In the genomic region with DNA sequence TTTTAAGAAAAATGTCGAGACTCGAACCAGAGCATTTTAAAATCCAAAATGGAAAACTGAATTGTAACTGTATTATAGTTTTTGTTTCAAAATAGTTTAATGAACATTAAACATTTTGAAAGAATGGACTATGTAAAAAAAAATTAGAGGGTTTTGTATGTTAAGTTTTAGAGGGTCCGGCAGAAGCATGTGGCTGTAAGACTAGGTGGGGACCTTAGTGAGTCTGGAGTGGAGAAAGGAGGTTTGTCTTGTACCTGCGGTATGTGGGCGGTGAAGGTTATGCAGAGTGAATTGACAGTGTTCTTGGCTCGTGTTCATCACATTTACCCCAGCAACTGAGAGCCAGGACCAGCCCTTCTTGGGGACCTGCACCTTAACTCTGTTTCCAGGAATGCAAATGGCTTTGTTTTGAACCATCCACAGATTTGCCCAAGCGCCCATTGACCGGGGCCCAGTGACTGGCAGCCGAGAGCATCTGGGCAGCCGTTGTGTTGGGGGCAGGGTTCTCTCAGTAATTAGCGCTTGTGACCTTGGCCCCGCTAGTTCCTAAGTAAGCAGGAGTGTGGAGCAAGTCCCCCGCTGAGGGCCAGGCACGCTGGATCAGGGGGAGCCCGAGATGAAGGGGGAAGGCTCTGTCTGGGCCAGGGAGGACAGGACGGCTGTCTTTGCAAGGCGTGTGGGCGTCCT, we compare ENCODE assay signal across 1 cellular context.
TF ChIP-seq lines count a peak whose summit lies in the region.

No MANE protein-coding gene starts in this region.

TF ChIP-seq in HepG2, 621 proteins besides CTCF, POLR2A, EP300 and RAD21 (continued from another document and continues in another):
- TF ChIP-seq, protein P1, sequence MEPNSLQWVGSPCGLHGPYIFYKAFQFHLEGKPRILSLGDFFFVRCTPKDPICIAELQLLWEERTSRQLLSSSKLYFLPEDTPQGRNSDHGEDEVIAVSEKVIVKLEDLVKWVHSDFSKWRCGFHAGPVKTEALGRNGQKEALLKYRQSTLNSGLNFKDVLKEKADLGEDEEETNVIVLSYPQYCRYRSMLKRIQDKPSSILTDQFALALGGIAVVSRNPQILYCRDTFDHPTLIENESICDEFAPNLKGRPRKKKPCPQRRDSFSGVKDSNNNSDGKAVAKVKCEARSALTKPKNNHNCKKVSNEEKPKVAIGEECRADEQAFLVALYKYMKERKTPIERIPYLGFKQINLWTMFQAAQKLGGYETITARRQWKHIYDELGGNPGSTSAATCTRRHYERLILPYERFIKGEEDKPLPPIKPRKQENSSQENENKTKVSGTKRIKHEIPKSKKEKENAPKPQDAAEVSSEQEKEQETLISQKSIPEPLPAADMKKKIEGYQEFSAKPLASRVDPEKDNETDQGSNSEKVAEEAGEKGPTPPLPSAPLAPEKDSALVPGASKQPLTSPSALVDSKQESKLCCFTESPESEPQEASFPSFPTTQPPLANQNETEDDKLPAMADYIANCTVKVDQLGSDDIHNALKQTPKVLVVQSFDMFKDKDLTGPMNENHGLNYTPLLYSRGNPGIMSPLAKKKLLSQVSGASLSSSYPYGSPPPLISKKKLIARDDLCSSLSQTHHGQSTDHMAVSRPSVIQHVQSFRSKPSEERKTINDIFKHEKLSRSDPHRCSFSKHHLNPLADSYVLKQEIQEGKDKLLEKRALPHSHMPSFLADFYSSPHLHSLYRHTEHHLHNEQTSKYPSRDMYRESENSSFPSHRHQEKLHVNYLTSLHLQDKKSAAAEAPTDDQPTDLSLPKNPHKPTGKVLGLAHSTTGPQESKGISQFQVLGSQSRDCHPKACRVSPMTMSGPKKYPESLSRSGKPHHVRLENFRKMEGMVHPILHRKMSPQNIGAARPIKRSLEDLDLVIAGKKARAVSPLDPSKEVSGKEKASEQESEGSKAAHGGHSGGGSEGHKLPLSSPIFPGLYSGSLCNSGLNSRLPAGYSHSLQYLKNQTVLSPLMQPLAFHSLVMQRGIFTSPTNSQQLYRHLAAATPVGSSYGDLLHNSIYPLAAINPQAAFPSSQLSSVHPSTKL (CRISPR knock-in tag; IDR thresholded peaks at IDR 0.05) = peak; percentile 96
- no peak for TF ChIP-seq MBNL3 (CRISPR knock-in tag; conservative IDR thresholded peaks at IDR 0.05)
- TF ChIP-seq, protein P2, sequence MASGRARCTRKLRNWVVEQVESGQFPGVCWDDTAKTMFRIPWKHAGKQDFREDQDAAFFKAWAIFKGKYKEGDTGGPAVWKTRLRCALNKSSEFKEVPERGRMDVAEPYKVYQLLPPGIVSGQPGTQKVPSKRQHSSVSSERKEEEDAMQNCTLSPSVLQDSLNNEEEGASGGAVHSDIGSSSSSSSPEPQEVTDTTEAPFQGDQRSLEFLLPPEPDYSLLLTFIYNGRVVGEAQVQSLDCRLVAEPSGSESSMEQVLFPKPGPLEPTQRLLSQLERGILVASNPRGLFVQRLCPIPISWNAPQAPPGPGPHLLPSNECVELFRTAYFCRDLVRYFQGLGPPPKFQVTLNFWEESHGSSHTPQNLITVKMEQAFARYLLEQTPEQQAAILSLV (CRISPR knock-in tag; IDR thresholded peaks at IDR 0.05; ENCODE audit: borderline replicate concordance) = 0 out of 2 replicates have a peak, but pooled peaks have one; percentile 58
- TF ChIP-seq, protein P3, sequence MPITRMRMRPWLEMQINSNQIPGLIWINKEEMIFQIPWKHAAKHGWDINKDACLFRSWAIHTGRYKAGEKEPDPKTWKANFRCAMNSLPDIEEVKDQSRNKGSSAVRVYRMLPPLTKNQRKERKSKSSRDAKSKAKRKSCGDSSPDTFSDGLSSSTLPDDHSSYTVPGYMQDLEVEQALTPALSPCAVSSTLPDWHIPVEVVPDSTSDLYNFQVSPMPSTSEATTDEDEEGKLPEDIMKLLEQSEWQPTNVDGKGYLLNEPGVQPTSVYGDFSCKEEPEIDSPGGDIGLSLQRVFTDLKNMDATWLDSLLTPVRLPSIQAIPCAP (CRISPR knock-in tag; IDR thresholded peaks at IDR 0.05; ENCODE audit: low read depth) = no peak
- TF ChIP-seq HNF4G (IDR thresholded peaks at IDR 0.05; ENCODE audit: borderline replicate concordance, low read depth, low read length) = peak; percentile 54
- TF ChIP-seq HNF4G (CRISPR knock-in tag; IDR thresholded peaks at IDR 0.05; ENCODE audit: borderline replicate concordance, low read depth) = peak; percentile 71; the same call in 1 of the 2 replicates
- TF ChIP-seq, protein P4, sequence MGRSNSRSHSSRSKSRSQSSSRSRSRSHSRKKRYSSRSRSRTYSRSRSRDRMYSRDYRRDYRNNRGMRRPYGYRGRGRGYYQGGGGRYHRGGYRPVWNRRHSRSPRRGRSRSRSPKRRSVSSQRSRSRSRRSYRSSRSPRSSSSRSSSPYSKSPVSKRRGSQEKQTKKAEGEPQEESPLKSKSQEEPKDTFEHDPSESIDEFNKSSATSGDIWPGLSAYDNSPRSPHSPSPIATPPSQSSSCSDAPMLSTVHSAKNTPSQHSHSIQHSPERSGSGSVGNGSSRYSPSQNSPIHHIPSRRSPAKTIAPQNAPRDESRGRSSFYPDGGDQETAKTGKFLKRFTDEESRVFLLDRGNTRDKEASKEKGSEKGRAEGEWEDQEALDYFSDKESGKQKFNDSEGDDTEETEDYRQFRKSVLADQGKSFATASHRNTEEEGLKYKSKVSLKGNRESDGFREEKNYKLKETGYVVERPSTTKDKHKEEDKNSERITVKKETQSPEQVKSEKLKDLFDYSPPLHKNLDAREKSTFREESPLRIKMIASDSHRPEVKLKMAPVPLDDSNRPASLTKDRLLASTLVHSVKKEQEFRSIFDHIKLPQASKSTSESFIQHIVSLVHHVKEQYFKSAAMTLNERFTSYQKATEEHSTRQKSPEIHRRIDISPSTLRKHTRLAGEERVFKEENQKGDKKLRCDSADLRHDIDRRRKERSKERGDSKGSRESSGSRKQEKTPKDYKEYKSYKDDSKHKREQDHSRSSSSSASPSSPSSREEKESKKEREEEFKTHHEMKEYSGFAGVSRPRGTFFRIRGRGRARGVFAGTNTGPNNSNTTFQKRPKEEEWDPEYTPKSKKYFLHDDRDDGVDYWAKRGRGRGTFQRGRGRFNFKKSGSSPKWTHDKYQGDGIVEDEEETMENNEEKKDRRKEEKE (IDR thresholded peaks at IDR 0.05) = no peak
- TF ChIP-seq ZNF124 (CRISPR knock-in tag; IDR thresholded peaks at IDR 0.05) = peak; percentile 60; the same call in 1 of the 2 replicates
- TF ChIP-seq ZFP37 (CRISPR knock-in tag; IDR thresholded peaks at IDR 0.05; ENCODE audit: borderline replicate concordance) = no peak
- no peak for TF ChIP-seq EEA1 (CRISPR knock-in tag; IDR thresholded peaks at IDR 0.05; ENCODE audit: borderline replicate concordance)
- peak; percentile 75; the same call in 1 of the 2 replicates for TF ChIP-seq MYC (CRISPR knock-in tag; IDR thresholded peaks at IDR 0.05; ENCODE audit: borderline replicate concordance)
- no peak for TF ChIP-seq KLF6 (CRISPR knock-in tag; IDR thresholded peaks at IDR 0.05)
- peak; percentile 87 for TF ChIP-seq AHR (CRISPR knock-in tag; IDR thresholded peaks at IDR 0.05)
- TF ChIP-seq ZNF235 (CRISPR knock-in tag; IDR thresholded peaks at IDR 0.05; ENCODE audit: borderline replicate concordance) = no peak
- TF ChIP-seq ZSCAN31 (CRISPR knock-in tag; IDR thresholded peaks at IDR 0.05; ENCODE audit: low read depth) = peak; percentile 41; the same call in 1 of the 2 replicates
- TF ChIP-seq, protein P5, sequence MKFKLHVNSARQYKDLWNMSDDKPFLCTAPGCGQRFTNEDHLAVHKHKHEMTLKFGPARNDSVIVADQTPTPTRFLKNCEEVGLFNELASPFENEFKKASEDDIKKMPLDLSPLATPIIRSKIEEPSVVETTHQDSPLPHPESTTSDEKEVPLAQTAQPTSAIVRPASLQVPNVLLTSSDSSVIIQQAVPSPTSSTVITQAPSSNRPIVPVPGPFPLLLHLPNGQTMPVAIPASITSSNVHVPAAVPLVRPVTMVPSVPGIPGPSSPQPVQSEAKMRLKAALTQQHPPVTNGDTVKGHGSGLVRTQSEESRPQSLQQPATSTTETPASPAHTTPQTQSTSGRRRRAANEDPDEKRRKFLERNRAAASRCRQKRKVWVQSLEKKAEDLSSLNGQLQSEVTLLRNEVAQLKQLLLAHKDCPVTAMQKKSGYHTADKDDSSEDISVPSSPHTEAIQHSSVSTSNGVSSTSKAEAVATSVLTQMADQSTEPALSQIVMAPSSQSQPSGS (CRISPR knock-in tag; IDR thresholded peaks at IDR 0.05) = peak; percentile 66; the same call in 1 of the 2 replicates
- no peak for TF ChIP-seq ZNF773 (CRISPR knock-in tag; IDR thresholded peaks at IDR 0.05; ENCODE audit: borderline replicate concordance)
- no peak for TF ChIP-seq ZSCAN30 (CRISPR knock-in tag; IDR thresholded peaks at IDR 0.05)
- 0 out of 2 replicates have a peak, but pooled peaks have one; percentile 55 for TF ChIP-seq PPARG (CRISPR knock-in tag; conservative IDR thresholded peaks at IDR 0.05)
- no peak for TF ChIP-seq GABPA (IDR thresholded peaks at IDR 0.05; ENCODE audit: low read depth, low read length)
- no peak for TF ChIP-seq GABPA (CRISPR knock-in tag; IDR thresholded peaks at IDR 0.05; ENCODE audit: low read depth)
- TF ChIP-seq, protein P6, sequence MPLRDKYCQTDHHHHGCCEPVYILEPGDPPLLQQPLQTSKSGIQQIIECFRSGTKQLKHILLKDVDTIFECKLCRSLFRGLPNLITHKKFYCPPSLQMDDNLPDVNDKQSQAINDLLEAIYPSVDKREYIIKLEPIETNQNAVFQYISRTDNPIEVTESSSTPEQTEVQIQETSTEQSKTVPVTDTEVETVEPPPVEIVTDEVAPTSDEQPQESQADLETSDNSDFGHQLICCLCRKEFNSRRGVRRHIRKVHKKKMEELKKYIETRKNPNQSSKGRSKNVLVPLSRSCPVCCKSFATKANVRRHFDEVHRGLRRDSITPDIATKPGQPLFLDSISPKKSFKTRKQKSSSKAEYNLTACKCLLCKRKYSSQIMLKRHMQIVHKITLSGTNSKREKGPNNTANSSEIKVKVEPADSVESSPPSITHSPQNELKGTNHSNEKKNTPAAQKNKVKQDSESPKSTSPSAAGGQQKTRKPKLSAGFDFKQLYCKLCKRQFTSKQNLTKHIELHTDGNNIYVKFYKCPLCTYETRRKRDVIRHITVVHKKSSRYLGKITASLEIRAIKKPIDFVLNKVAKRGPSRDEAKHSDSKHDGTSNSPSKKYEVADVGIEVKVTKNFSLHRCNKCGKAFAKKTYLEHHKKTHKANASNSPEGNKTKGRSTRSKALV (CRISPR knock-in tag; IDR thresholded peaks at IDR 0.05) = no peak; the same call in 1 of the 2 replicates
- peak; percentile 77 for TF ChIP-seq KAT8 (CRISPR knock-in tag; IDR thresholded peaks at IDR 0.05)
- peak; percentile 82 for TF ChIP-seq SKI (IDR thresholded peaks at IDR 0.05; ENCODE audit: partially characterized antibody)
- TF ChIP-seq, protein P7, sequence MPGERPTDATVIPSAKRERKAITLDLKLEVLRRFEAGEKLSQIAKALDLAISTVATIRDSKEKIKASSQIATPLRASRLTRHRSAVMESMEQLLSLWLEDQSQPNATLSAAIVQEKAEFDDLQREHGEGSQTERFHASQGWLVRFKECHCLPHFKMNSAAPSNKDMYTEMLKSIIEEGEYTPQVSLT (CRISPR knock-in tag; IDR thresholded peaks at IDR 0.05; ENCODE audit: borderline replicate concordance, low read depth) = no peak
- peak; percentile 71; the same call in 1 of the 2 replicates for TF ChIP-seq AKAP8 (CRISPR knock-in tag; IDR thresholded peaks at IDR 0.05)
- TF ChIP-seq, protein P8, sequence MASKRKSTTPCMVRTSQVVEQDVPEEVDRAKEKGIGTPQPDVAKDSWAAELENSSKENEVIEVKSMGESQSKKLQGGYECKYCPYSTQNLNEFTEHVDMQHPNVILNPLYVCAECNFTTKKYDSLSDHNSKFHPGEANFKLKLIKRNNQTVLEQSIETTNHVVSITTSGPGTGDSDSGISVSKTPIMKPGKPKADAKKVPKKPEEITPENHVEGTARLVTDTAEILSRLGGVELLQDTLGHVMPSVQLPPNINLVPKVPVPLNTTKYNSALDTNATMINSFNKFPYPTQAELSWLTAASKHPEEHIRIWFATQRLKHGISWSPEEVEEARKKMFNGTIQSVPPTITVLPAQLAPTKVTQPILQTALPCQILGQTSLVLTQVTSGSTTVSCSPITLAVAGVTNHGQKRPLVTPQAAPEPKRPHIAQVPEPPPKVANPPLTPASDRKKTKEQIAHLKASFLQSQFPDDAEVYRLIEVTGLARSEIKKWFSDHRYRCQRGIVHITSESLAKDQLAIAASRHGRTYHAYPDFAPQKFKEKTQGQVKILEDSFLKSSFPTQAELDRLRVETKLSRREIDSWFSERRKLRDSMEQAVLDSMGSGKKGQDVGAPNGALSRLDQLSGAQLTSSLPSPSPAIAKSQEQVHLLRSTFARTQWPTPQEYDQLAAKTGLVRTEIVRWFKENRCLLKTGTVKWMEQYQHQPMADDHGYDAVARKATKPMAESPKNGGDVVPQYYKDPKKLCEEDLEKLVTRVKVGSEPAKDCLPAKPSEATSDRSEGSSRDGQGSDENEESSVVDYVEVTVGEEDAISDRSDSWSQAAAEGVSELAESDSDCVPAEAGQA (IDR thresholded peaks at IDR 0.05; ENCODE audit: low read depth) = peak; percentile 64; the same call in 1 of the 2 replicates
- TF ChIP-seq, protein P8 (CRISPR knock-in tag; IDR thresholded peaks at IDR 0.05; ENCODE audit: borderline replicate concordance) = no peak
- no peak for TF ChIP-seq NCOA5 (CRISPR knock-in tag; IDR thresholded peaks at IDR 0.05)
- 0 out of 2 replicates have a peak, but pooled peaks have one; percentile 43 for TF ChIP-seq ZNF143 (CRISPR knock-in tag; IDR thresholded peaks at IDR 0.05)
- peak; percentile 71; the same call in 1 of the 2 replicates for TF ChIP-seq SAP130 (CRISPR knock-in tag; IDR thresholded peaks at IDR 0.05; ENCODE audit: low read depth)
- TF ChIP-seq MED8 (CRISPR knock-in tag; IDR thresholded peaks at IDR 0.05; ENCODE audit: insufficient replicate concordance) = no peak
- TF ChIP-seq ZNF17 (CRISPR knock-in tag; IDR thresholded peaks at IDR 0.05) = no peak
- no peak for TF ChIP-seq ZNF546 (CRISPR knock-in tag; conservative IDR thresholded peaks at IDR 0.05)
- TF ChIP-seq, protein P9, sequence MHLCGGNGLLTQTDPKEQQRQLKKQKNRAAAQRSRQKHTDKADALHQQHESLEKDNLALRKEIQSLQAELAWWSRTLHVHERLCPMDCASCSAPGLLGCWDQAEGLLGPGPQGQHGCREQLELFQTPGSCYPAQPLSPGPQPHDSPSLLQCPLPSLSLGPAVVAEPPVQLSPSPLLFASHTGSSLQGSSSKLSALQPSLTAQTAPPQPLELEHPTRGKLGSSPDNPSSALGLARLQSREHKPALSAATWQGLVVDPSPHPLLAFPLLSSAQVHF (CRISPR knock-in tag; IDR thresholded peaks at IDR 0.05) = no peak
- TF ChIP-seq, protein P10, sequence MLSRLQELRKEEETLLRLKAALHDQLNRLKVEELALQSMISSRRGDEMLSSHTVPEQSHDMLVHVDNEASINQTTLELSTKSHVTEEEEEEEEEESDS (CRISPR knock-in tag; IDR thresholded peaks at IDR 0.05; ENCODE audit: borderline replicate concordance) = no peak
